In the genomic region with DNA sequence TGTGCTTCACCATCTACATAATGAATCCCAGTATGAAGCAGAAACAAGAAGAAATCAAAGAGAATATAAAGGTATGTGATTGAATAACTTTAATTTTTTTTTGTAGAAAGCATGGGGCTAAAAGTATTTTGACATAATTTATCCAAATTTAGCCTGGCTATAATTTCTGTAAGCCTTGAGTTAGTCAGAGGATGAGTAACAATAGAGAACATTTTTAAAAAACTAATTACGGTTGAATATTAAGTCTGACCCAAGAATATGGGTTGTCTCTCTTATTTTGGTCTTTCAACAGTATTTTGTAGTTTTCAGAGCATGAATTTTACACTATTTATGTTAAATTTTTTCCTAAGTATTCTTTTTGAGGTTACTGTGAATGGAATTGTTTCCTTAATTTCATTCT, we compare ENCODE assay signal across 15 cellular contexts. TPM values are rescaled to one million over a fixed set of nuclear protein-coding genes. Genes with fewer than 3 reads are reported as not detected.
DNase-seq lines count a peak whose midpoint lies in the region; ATAC-seq, FAIRE-seq and TF ChIP-seq lines count a peak whose summit lies in the region.
"Had no signal": no experiment of that assay in that cellular context is flagged by ENCODE, and none has a peak within 500 bp of the region (broad histone marks: within the 10 kb centered on the region; RNA-seq: fewer than 3 reads in every experiment).

No MANE protein-coding gene starts in this region.

- POLR2A ChIA-PET in HepG2 (lab: Yijun Ruan, JAX) = interaction anchor here (4.3 kb wide), 1 partner anchor 55 kb away, joined by 18 read pairs; no protein-coding TSS in a partner anchor

- H2AFZ ChIP-seq in HepG2 (ENCODE audit: low read length) = no peak overlapping the region

- no peak for TF ChIP-seq EP300 in HepG2 (IDR thresholded peaks at IDR 0.05; ENCODE audit: low read depth in 2 of 2, low read length in 2 of 2)
- no peak for TF ChIP-seq EP300 in HepG2 (CRISPR knock-in tag; IDR thresholded peaks at IDR 0.05; ENCODE audit: borderline replicate concordance)

- ATAC-seq in HepG2 (no peak), right lobe of liver (no peak)

- peaks cover 54% of the 10 kb centered on the region for H3K4me1 ChIP-seq in HepG2 (ENCODE audit: insufficient read depth, low read length)
- peaks cover 0 to 16% (median 4%) of the 10 kb centered on the region in 4 donors for H3K4me1 ChIP-seq in right lobe of liver

- H3K4me3 ChIP-seq in HepG2 (replicated peaks in 1 of 3; ENCODE audit: insufficient read depth in 1 of 3, low read depth in 2 of 3, low read length in 3 of 3) = peak overlapping the region; percentile 78 to 100 (median 99)
- no peak overlapping the region for H3K4me3 ChIP-seq in right lobe of liver
- H3K4me3 ChIP-seq in epithelial cell of esophagus (ENCODE audit: low read length) = peak overlapping the region; percentile 100
- no peak overlapping the region for H3K4me3 ChIP-seq in H7 (ENCODE audit: insufficient read depth, low read depth, low read length)

- CTCF ChIA-PET in HepG2 (lab: Yijun Ruan, JAX; ENCODE audit: low intra/inter-chr PET ratio, low total read pairs) = no interaction called here

- TF ChIP-seq POLR2A in HepG2 (IDR thresholded peaks at IDR 0.05; ENCODE audit: insufficient read depth in 1 of 2, low read depth in 2 of 2, low read length in 2 of 2) (no peak), right lobe of liver (IDR thresholded peaks at IDR 0.05) (no peak)

- H4K20me1 ChIP-seq in HepG2 (ENCODE audit: insufficient read depth, low read length) = peaks cover 30% of the 10 kb centered on the region

- peak overlapping the region; percentile 99 for H3K9ac ChIP-seq in HepG2 (ENCODE audit: insufficient read depth, low read depth, low read length)

- H3K27ac ChIP-seq in HepG2 (ENCODE audit: extremely low read length, insufficient read depth, low read length) (peak overlapping the region; percentile 99), right lobe of liver (no peak overlapping the region)
- H3K27ac ChIP-seq: epithelial cell of prostate, neutrophil had no signal

- peak overlapping the region; percentile 90 for H3K4me2 ChIP-seq in HepG2 (ENCODE audit: low read depth, low read length)

- 20% methylated on average over 1 of the region's 1 CpG for WGBS in HepG2 (ENCODE audit: low lambda C conversion rate)
- 68% methylated on average over 1 of the region's 1 CpG for WGBS in right lobe of liver (ENCODE audit: insufficient coverage, low coverage, low lambda C conversion rate, missing lambda C conversion rate)

- DNase-seq in HepG2 (ENCODE audit: low spot score) (no peak), right lobe of liver (no peak), RKO (ENCODE audit: low spot score) (peak; percentile 50), epithelial cell of esophagus (ENCODE audit: low read depth) (no peak), H7 (no peak), SKM-1 (lab: John Stamatoyannopoulos, UW; ENCODE audit: unreplicated experiment) (no peak), NCI-H510A treated with DMSO at 0.1 percent for 48 hours (lab: John Stamatoyannopoulos, UW) (no peak), NCI-H82 (lab: John Stamatoyannopoulos, UW) (no peak)
- DNase-seq: amygdala; NCI-H2081 treated with DMSO at 0.1 percent for 48 hours; stimulated activated CD4-positive, alpha-beta T cell treated with anti-CD3 and anti-CD28 coated beads, Interleukin-4, amount 100 ng/mL, for 4 hours had no signal

- H3K36me3 ChIP-seq in HepG2 (replicated peaks in 1 of 2; ENCODE audit: control insufficient read depth in 1 of 2, insufficient read depth in 2 of 2, low read length in 2 of 2) = peaks cover 8 to 26% of the 10 kb centered on the region in 2 experiments
- H3K36me3 ChIP-seq in right lobe of liver = no peaks in the 10 kb centered on the region
- peaks cover 4% of the 10 kb centered on the region for H3K36me3 ChIP-seq in H7 (replicated peaks; ENCODE audit: control insufficient read depth, insufficient read depth, low read length)
- H3K36me3 ChIP-seq: neutrophil had no signal

- H3K27me3 ChIP-seq in HepG2 (ENCODE audit: control insufficient read depth in 1 of 2, insufficient read depth in 2 of 2, low read length in 2 of 2) (no peaks in the 10 kb centered on the region; a peak in 1 of 5 replicates), right lobe of liver (no peaks in the 10 kb centered on the region), H7 (ENCODE audit: control insufficient read depth, insufficient read depth, low read length) (no peaks in the 10 kb centered on the region)
- H3K27me3 ChIP-seq: neutrophil had no signal

- intact Hi-C loops in HepG2 (cut with micrococcal nuclease; ENCODE audit: unreplicated experiment) = no loop called here
- intact Hi-C loops in right lobe of liver (cut with DNase I) = no loop called here

- TF ChIP-seq CTCF in HepG2 (CRISPR knock-in tag; IDR thresholded peaks at IDR 0.05) (no peak), right lobe of liver (IDR thresholded peaks at IDR 0.05) (no peak), epithelial cell of esophagus (IDR thresholded peaks at IDR 0.05; ENCODE audit: insufficient read depth, low read depth, low read length, missing control alignments) (no peak)

- no peak for TF ChIP-seq RAD21 in HepG2 (CRISPR knock-in tag; IDR thresholded peaks at IDR 0.05)

- peaks cover 66% of the 10 kb centered on the region for H3K79me2 ChIP-seq in HepG2 (ENCODE audit: insufficient read depth, low read length)

- FAIRE-seq in HepG2 (lab: Jason Lieb, UNC) = no peak

- no peaks in the 10 kb centered on the region for H3K9me3 ChIP-seq in HepG2 (ENCODE audit: low read length)
- H3K9me3 ChIP-seq in right lobe of liver = no peaks in the 10 kb centered on the region
- H3K9me3 ChIP-seq: neutrophil had no signal

- in situ Hi-C loops in HepG2 (cut with HindIII; ENCODE audit: extremely low pct_ligation_motif_present, low pct_unique_long_range_greater_than_20kb) = loop anchor here (5.0 kb wide), 1 partner anchor 60 kb away; a partner anchor contains a TSS

- BruUV-seq in HepG2 (replicated peaks; lab: Mats Ljungman, UMichigan) = no TSS peak

RNA-seq across cellular contexts. Expression of a gene that starts 2.5 kb away (rescaled TPM):
- total RNA-seq in HepG2 (2016; rRNA removed; fragmentation: Illumina TruSeq; extraction: Trizol) (154 and 228 TPM in 2 replicates), right lobe of liver (10 to 100 TPM in 2 of 6 experiments, 1 to 10 TPM in 4; 7.7 to 19.0 (median 8.3) TPM)
- total RNA-seq in HepG2 (2016; cell fraction: cytosol; rRNA removed; fragmentation: Illumina TruSeq; extraction: Trizol; ENCODE audit: low read depth) = 56.6 and 64.1 TPM in 2 replicates
- 154 and 231 TPM in 2 replicates for total RNA-seq in HepG2 (2016; cell fraction: insoluble cytoplasmic fraction; rRNA removed; fragmentation: Illumina TruSeq; extraction: Trizol)
- 68.9 and 73.8 TPM in 2 replicates for total RNA-seq in HepG2 (2016; cell fraction: membrane; rRNA removed; fragmentation: Illumina TruSeq; extraction: Trizol)
- total RNA-seq in HepG2 (2016; cell fraction: nucleus; rRNA removed; fragmentation: Illumina TruSeq; extraction: Trizol) = 108 and 117 TPM in 2 replicates
- 41.6 and 61.8 TPM in 2 replicates for polyA plus RNA-seq in HepG2 (2011; rRNA removed)
- 38.6 and 39.1 TPM in 2 replicates for polyA plus RNA-seq in HepG2 (2011; cell fraction: cytosol; rRNA removed)
- 27.0 and 29.5 TPM in 2 replicates for polyA plus RNA-seq in HepG2 (2011; cell fraction: nucleus; rRNA removed)
- 64.4 and 82.5 TPM in 2 replicates for polyA plus RNA-seq in HepG2 (2012)
- 38.2 and 45.0 TPM in 2 replicates for polyA plus RNA-seq in HepG2 (2016; cell fraction: cytosol; fragmentation: Illumina TruSeq; extraction: Trizol; ENCODE audit: low read depth)
- polyA plus RNA-seq in HepG2 (2016; cell fraction: insoluble cytoplasmic fraction; fragmentation: Illumina TruSeq; extraction: Trizol; ENCODE audit: low read depth) = 256 and 266 TPM in 2 replicates
- polyA plus RNA-seq in HepG2 (2016; cell fraction: membrane; fragmentation: Illumina TruSeq; extraction: Trizol; ENCODE audit: low read depth) = 43.5 and 50.5 TPM in 2 replicates
- polyA plus RNA-seq in HepG2 (2016; cell fraction: nucleus; fragmentation: Illumina TruSeq; extraction: Trizol; ENCODE audit: insufficient read depth, low read depth) = 137 and 150 TPM in 2 replicates
- polyA minus RNA-seq in HepG2 (2011; rRNA and poly(A)+ RNA removed; ENCODE audit: low replicate concordance) = 38.8 and 71.1 TPM in 2 replicates
- 28.4 and 37.2 TPM in 2 replicates for polyA minus RNA-seq in HepG2 (2011; cell fraction: cytosol; rRNA and poly(A)+ RNA removed)
- 67.4 and 86.9 TPM in 2 replicates for polyA minus RNA-seq in HepG2 (2011; cell fraction: nucleus; rRNA and poly(A)+ RNA removed)
- 75.3 and 91.8 TPM in 2 replicates for total RNA-seq in H7 (2014; rRNA removed; shearing (Covaris generic))

RNA-seq across cellular contexts. Expression of a gene that starts 21.5 kb away (rescaled TPM):
- total RNA-seq in HepG2 (2016; rRNA removed; fragmentation: Illumina TruSeq; extraction: Trizol) = not detected in 2 replicates
- not detected in 2 replicates for total RNA-seq in HepG2 (2016; cell fraction: cytosol; rRNA removed; fragmentation: Illumina TruSeq; extraction: Trizol; ENCODE audit: low read depth)
- total RNA-seq in HepG2 (2016; cell fraction: insoluble cytoplasmic fraction; rRNA removed; fragmentation: Illumina TruSeq; extraction: Trizol) = not detected in 2 replicates
- total RNA-seq in HepG2 (2016; cell fraction: membrane; rRNA removed; fragmentation: Illumina TruSeq; extraction: Trizol) = not detected in 2 replicates
- total RNA-seq in HepG2 (2016; cell fraction: nucleus; rRNA removed; fragmentation: Illumina TruSeq; extraction: Trizol) = not detected in 2 replicates
- not detected in 2 replicates for polyA plus RNA-seq in HepG2 (2011; rRNA removed)
- not detected in 2 replicates for polyA plus RNA-seq in HepG2 (2011; cell fraction: cytosol; rRNA removed)
- polyA plus RNA-seq in HepG2 (2011; cell fraction: nucleus; rRNA removed) = not detected in 2 replicates
- polyA plus RNA-seq in HepG2 (2012) = not detected in 2 replicates
- not detected in 2 replicates for polyA plus RNA-seq in HepG2 (2016; cell fraction: cytosol; fragmentation: Illumina TruSeq; extraction: Trizol; ENCODE audit: low read depth)
- polyA plus RNA-seq in HepG2 (2016; cell fraction: insoluble cytoplasmic fraction; fragmentation: Illumina TruSeq; extraction: Trizol; ENCODE audit: low read depth) = not detected in 2 replicates
- not detected in 2 replicates for polyA plus RNA-seq in HepG2 (2016; cell fraction: membrane; fragmentation: Illumina TruSeq; extraction: Trizol; ENCODE audit: low read depth)
- polyA plus RNA-seq in HepG2 (2016; cell fraction: nucleus; fragmentation: Illumina TruSeq; extraction: Trizol; ENCODE audit: insufficient read depth, low read depth) = not detected in 2 replicates
- polyA minus RNA-seq in HepG2 (2011; rRNA and poly(A)+ RNA removed; ENCODE audit: low replicate concordance) = not detected in 2 replicates
- polyA minus RNA-seq in HepG2 (2011; cell fraction: cytosol; rRNA and poly(A)+ RNA removed) = not detected in 2 replicates
- not detected in 2 replicates for polyA minus RNA-seq in HepG2 (2011; cell fraction: nucleus; rRNA and poly(A)+ RNA removed)
- not detected for total RNA-seq in right lobe of liver
- not detected in 2 replicates for total RNA-seq in H7 (2014; rRNA removed; shearing (Covaris generic))
- total RNA-seq: kidney epithelial cell, RPMI7951 had no signal

RNA-seq across cellular contexts. Expression of a gene that starts 58.3 kb away (rescaled TPM):
- total RNA-seq in HepG2 (2016; rRNA removed; fragmentation: Illumina TruSeq; extraction: Trizol) (90.4 and 135 TPM in 2 replicates), right lobe of liver (10 to 100 TPM; 31.1 to 58.3 (median 48.7) TPM)
- 24.8 and 26.7 TPM in 2 replicates for total RNA-seq in HepG2 (2016; cell fraction: cytosol; rRNA removed; fragmentation: Illumina TruSeq; extraction: Trizol; ENCODE audit: low read depth)
- 89.3 and 123 TPM in 2 replicates for total RNA-seq in HepG2 (2016; cell fraction: insoluble cytoplasmic fraction; rRNA removed; fragmentation: Illumina TruSeq; extraction: Trizol)
- 130 and 133 TPM in 2 replicates for total RNA-seq in HepG2 (2016; cell fraction: membrane; rRNA removed; fragmentation: Illumina TruSeq; extraction: Trizol)
- 66.3 and 75.0 TPM in 2 replicates for total RNA-seq in HepG2 (2016; cell fraction: nucleus; rRNA removed; fragmentation: Illumina TruSeq; extraction: Trizol)
- 54.8 and 55.6 TPM in 2 replicates for polyA plus RNA-seq in HepG2 (2011; rRNA removed)
- polyA plus RNA-seq in HepG2 (2011; cell fraction: cytosol; rRNA removed) = 18.8 and 39.1 TPM in 2 replicates
- 24.8 and 28.1 TPM in 2 replicates for polyA plus RNA-seq in HepG2 (2011; cell fraction: nucleus; rRNA removed)
- 49.0 and 57.3 TPM in 2 replicates for polyA plus RNA-seq in HepG2 (2012)
- polyA plus RNA-seq in HepG2 (2016; cell fraction: cytosol; fragmentation: Illumina TruSeq; extraction: Trizol; ENCODE audit: low read depth) = 13.5 and 14.0 TPM in 2 replicates
- 91.3 and 99.8 TPM in 2 replicates for polyA plus RNA-seq in HepG2 (2016; cell fraction: insoluble cytoplasmic fraction; fragmentation: Illumina TruSeq; extraction: Trizol; ENCODE audit: low read depth)
- 58.3 and 65.2 TPM in 2 replicates for polyA plus RNA-seq in HepG2 (2016; cell fraction: membrane; fragmentation: Illumina TruSeq; extraction: Trizol; ENCODE audit: low read depth)
- 80.5 and 88.9 TPM in 2 replicates for polyA plus RNA-seq in HepG2 (2016; cell fraction: nucleus; fragmentation: Illumina TruSeq; extraction: Trizol; ENCODE audit: insufficient read depth, low read depth)
- polyA minus RNA-seq in HepG2 (2011; rRNA and poly(A)+ RNA removed; ENCODE audit: low replicate concordance) = 48.0 and 61.4 TPM in 2 replicates
- 47.3 and 69.6 TPM in 2 replicates for polyA minus RNA-seq in HepG2 (2011; cell fraction: cytosol; rRNA and poly(A)+ RNA removed)
- 76.8 and 83.0 TPM in 2 replicates for polyA minus RNA-seq in HepG2 (2011; cell fraction: nucleus; rRNA and poly(A)+ RNA removed)
- total RNA-seq in H7 (2014; rRNA removed; shearing (Covaris generic)) = 80.2 and 83.3 TPM in 2 replicates

Comparison
In these comparisons a context has a peak if more than half of its experiments do, and no peak if none do; other contexts are left out.
1. H3K4me3 ChIP-seq: peak in HepG2 (3 of 3) and epithelial cell of esophagus (single experiment); none in right lobe of liver (0 of 3) and H7 (single experiment).